6 cellular contexts compared by ENCODE assay signal in the genomic region with DNA sequence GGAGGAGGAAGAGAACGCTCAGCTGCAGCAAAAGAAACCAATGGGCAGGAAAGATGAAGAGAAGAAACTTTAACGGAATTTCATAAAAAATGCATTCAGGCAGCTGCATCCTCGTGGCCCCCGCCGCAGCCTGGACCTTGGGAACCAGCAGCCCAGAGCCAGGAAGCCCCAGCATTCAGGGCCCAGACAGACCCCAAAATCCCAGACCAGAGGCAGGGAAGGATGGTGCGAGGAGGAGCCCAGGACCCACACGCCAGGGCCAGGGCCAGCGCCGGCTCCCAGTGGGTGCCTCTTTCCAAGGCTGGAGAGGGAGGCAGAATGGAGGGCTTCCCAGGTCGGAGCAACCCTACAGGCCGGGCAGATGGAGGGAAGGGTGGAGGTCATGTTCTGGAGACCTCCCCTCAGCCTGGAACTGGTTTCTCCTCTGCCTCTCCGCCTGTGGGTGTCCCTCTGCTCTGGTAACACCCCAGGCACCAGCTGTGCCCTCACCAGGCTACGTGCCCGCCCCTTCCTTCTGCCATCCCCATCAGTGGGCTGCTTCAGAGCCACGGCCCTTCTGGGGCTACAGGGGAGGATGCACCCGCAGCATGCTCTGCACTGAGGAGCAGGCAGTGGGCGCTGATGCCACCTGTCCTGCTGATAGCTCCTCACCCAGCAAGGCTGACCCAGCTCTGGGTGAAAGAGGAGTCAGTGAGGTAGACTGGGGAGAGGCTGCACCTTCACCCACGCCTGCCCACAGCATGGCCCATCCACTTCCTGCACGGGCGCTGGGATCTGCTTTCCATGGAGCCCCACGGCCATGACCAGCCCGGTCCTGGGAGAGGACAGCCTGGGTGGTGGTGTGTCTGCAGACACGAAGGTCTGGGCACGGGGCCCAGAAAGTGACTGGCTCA.
DNase-seq lines count a peak whose midpoint lies in the region; ATAC-seq lines count a peak whose summit lies in the region.

No MANE protein-coding gene starts in this region.

- H3K4me1 ChIP-seq in muscle layer of duodenum (ENCODE audit: control insufficient read depth in 1 of 2, insufficient read depth in 2 of 2, low read length in 2 of 2): peaks cover 4 to 29% of the 10 kb centered on the region in 2 donors

- DNase-seq in DMS53 (lab: John Stamatoyannopoulos, UW) (peak; percentile 40), DMS53 treated with DMSO at 0.1 percent for 48 hours (lab: John Stamatoyannopoulos, UW; ENCODE audit: unreplicated experiment) (no peak), anterior cingulate cortex (lab: John Stamatoyannopoulos, UW) (peak in 38 of 58 donors; percentile 9 to 76 (median 38)), globus pallidus (ENCODE audit: low spot score) (no peak)

- no peaks in the 10 kb centered on the region for H3K27me3 ChIP-seq in muscle layer of duodenum (ENCODE audit: low read depth, low read length)

- H3K4me3 ChIP-seq in muscle layer of duodenum (ENCODE audit: low read depth in 1 of 2, low read length in 2 of 2): peak overlapping the region; percentile 60 to 81

- ATAC-seq in GM21528 (IDR thresholded peaks at IDR 0.05; ENCODE audit: low FRiP score, unreplicated experiment): no peak

- H3K36me3 ChIP-seq in muscle layer of duodenum (ENCODE audit: control insufficient read depth in 1 of 2, insufficient read depth in 2 of 2, low read length in 2 of 2): peaks cover under 1 to 2% of the 10 kb centered on the region in 2 donors

- no peak overlapping the region for H3K27ac ChIP-seq in muscle layer of duodenum (ENCODE audit: low read length)

- H3K9me3 ChIP-seq in muscle layer of duodenum (ENCODE audit: control insufficient read depth in 1 of 2, low read length in 2 of 2): no peaks in the 10 kb centered on the region

Comparison
In these comparisons a context has a peak if more than half of its experiments do, and no peak if none do; other contexts are left out.
1. DNase-seq: peak in DMS53 (single experiment) and anterior cingulate cortex (38 of 58); none in DMS53 treated with DMSO at 0.1 percent for 48 hours (single experiment) and globus pallidus (single experiment).